In the genomic region with DNA sequence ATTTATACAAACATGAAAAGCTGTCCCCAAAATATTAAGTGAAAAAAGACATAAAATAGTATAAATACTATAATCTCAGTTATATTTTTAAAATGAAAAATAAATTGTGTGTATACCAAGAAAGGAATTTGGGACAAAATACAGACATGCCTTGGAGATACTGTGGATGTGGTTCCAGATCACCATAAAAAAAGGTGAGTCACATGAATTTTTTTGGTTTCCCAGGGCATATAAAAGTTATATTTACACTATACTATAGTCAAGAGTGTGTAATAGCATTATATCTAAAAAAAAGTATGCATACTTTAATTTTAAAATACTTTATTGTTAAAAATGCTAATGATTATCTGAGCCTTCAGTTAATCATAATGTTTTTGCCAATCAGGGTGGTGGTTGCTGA, we compare ENCODE assay signal across 25 cellular contexts.
"Had no signal": no experiment of that assay in that cellular context is flagged by ENCODE, and none has a peak within 500 bp of the region (broad histone marks: within the 10 kb centered on the region; RNA-seq: fewer than 3 reads in every experiment).

No MANE protein-coding gene starts in this region.

- ATAC-seq: effector memory CD8-positive, alpha-beta T cell; gastroesophageal sphincter; heart left ventricle; left lung; naive thymus-derived CD4-positive, alpha-beta T cell; right lobe of liver; stimulated activated effector memory CD8-positive, alpha-beta T cell treated with anti-CD3 and anti-CD28 coated beads, Interleukin-12 subunit alpha, Interleukin-12 subunit beta, amount 100 ng/mL, for 72 hours had no signal

- H3K4me1 Mint-ChIP-seq: stimulated activated effector memory CD8-positive, alpha-beta T cell treated with anti-CD3 and anti-CD28 coated beads, Interleukin-12 subunit alpha, Interleukin-12 subunit beta, amount 100 ng/mL, for 72 hours had no signal

- H2AFZ ChIP-seq: hepatocyte, neural progenitor cell, parathyroid adenoma had no signal

- H3K4me3 ChIP-seq: esophagus squamous epithelium, gastroesophageal sphincter, heart left ventricle, hepatocyte, left lung, neural progenitor cell, right lobe of liver, stomach, thyroid gland, vagina had no signal

- H3K27me3 Mint-ChIP-seq: effector memory CD8-positive, alpha-beta T cell; progenitor cell of endocrine pancreas had no signal

- H3K27ac Mint-ChIP-seq: effector memory CD8-positive, alpha-beta T cell; naive thymus-derived CD4-positive, alpha-beta T cell; nephron; neural progenitor cell; progenitor cell of endocrine pancreas; stimulated activated effector memory CD8-positive, alpha-beta T cell treated with anti-CD3 and anti-CD28 coated beads, Interleukin-12 subunit alpha, Interleukin-12 subunit beta, amount 100 ng/mL, for 72 hours had no signal

- H3K36me3 ChIP-seq: neural progenitor cell, right lobe of liver, vagina had no signal

- H3K27ac ChIP-seq: esophagus squamous epithelium, gastroesophageal sphincter, heart left ventricle, hepatocyte, left lung, neural progenitor cell, parathyroid adenoma, right lobe of liver, stomach, thyroid gland, vagina had no signal

- H3K9ac ChIP-seq: neural progenitor cell, parathyroid adenoma had no signal

- DNase-seq: cortex of kidney; effector memory CD8-positive, alpha-beta T cell; erythroblast; esophagus squamous epithelium; heart left ventricle; kidney; left lung; mesendoderm; midbrain; naive thymus-derived CD4-positive, alpha-beta T cell; right lobe of liver; stimulated activated CD4-positive, alpha-beta T cell treated with anti-CD3 and anti-CD28 coated beads, Interleukin-2, amount 100 ng/mL, for 24 hours; stimulated activated CD4-positive, alpha-beta T cell treated with anti-CD3 and anti-CD28 coated beads, Interleukin-4, amount 100 ng/mL, for 24 hours; stimulated activated naive CD4-positive, alpha-beta T cell treated with Interleukin-2 at 50 U/mL for 16 hours; stomach; thyroid gland; trophoblast cell had no signal

- H3K36me3 Mint-ChIP-seq: stimulated activated effector memory CD8-positive, alpha-beta T cell treated with anti-CD3 and anti-CD28 coated beads, Interleukin-12 subunit alpha, Interleukin-12 subunit beta, amount 100 ng/mL, for 72 hours had no signal

- H3K9me3 Mint-ChIP-seq: effector memory CD8-positive, alpha-beta T cell; naive thymus-derived CD4-positive, alpha-beta T cell; nephron; neural progenitor cell; stimulated activated effector memory CD8-positive, alpha-beta T cell treated with anti-CD3 and anti-CD28 coated beads, Interleukin-12 subunit alpha, Interleukin-12 subunit beta, amount 100 ng/mL, for 72 hours had no signal

- H3K79me2 ChIP-seq: hepatocyte, parathyroid adenoma had no signal

- H3K9me3 ChIP-seq: esophagus squamous epithelium, gastroesophageal sphincter, heart left ventricle, left lung, right lobe of liver, stomach, thyroid gland, vagina had no signal

- H3K4me1 ChIP-seq: esophagus squamous epithelium, left lung, parathyroid adenoma, right lobe of liver, stomach, thyroid gland, vagina had no signal

- H3K4me2 ChIP-seq: hepatocyte, neural progenitor cell had no signal

- H3K27me3 ChIP-seq: esophagus squamous epithelium, gastroesophageal sphincter, heart left ventricle, hepatocyte, left lung, neural progenitor cell, right lobe of liver, stomach, thyroid gland, vagina had no signal

- H3K4me3 Mint-ChIP-seq: effector memory CD8-positive, alpha-beta T cell; naive thymus-derived CD4-positive, alpha-beta T cell; nephron; neural progenitor cell; stimulated activated effector memory CD8-positive, alpha-beta T cell treated with anti-CD3 and anti-CD28 coated beads, Interleukin-12 subunit alpha, Interleukin-12 subunit beta, amount 100 ng/mL, for 72 hours had no signal
